Comparison of ENCODE assay signal across 1 cellular context in genomic region chr9:128068656-128069221, GRCh38.
TF ChIP-seq lines count a peak whose summit lies in the region.

No MANE protein-coding gene starts in this region.

TF ChIP-seq in K562, 482 proteins besides CTCF, POLR2A, EP300 and RAD21 (continued from another document):
- TF ChIP-seq STAT6 (CRISPR knock-in tag; IDR thresholded peaks at IDR 0.05), result no peak
- no peak for TF ChIP-seq DPF2 (IDR thresholded peaks at IDR 0.05)
- no peak for TF ChIP-seq ZNF644 (tag; IDR thresholded peaks at IDR 0.05; ENCODE audit: low read depth)
- no peak for TF ChIP-seq HNRNPH1 (optimal IDR thresholded peaks at IDR 0.05; ENCODE audit: low read depth, low read length)
- no peak for TF ChIP-seq ZFPM2 (CRISPR knock-in tag; IDR thresholded peaks at IDR 0.05)
- TF ChIP-seq RBBP5 (IDR thresholded peaks at IDR 0.05; ENCODE audit: borderline replicate concordance, insufficient read depth, low read length, poor library complexity, severe bottlenecking), result peak; percentile 4
- TF ChIP-seq SP1 (CRISPR knock-in tag; IDR thresholded peaks at IDR 0.05), result no peak; the same call in 1 of the 2 replicates
- TF ChIP-seq ARNT (IDR thresholded peaks at IDR 0.05), result no peak
- TF ChIP-seq HDAC6 (IDR thresholded peaks at IDR 0.05; ENCODE audit: low read depth, low read length), result no peak
- no peak for TF ChIP-seq ZNF764 (CRISPR knock-in tag; IDR thresholded peaks at IDR 0.05; ENCODE audit: low read depth)
- TF ChIP-seq ARID2 (IDR thresholded peaks at IDR 0.05), result no peak
- no peak for TF ChIP-seq CCNT2 (IDR thresholded peaks at IDR 0.05; ENCODE audit: borderline replicate concordance, extremely low read depth, insufficient read length, low read depth, low read length)
- TF ChIP-seq ZNF76 (CRISPR knock-in tag; IDR thresholded peaks at IDR 0.05; ENCODE audit: borderline replicate concordance), result no peak
- no peak for TF ChIP-seq ZNF134 (CRISPR knock-in tag; conservative IDR thresholded peaks at IDR 0.05)
